Comparison of ENCODE assay signal across 8 cellular contexts in the genomic region with DNA sequence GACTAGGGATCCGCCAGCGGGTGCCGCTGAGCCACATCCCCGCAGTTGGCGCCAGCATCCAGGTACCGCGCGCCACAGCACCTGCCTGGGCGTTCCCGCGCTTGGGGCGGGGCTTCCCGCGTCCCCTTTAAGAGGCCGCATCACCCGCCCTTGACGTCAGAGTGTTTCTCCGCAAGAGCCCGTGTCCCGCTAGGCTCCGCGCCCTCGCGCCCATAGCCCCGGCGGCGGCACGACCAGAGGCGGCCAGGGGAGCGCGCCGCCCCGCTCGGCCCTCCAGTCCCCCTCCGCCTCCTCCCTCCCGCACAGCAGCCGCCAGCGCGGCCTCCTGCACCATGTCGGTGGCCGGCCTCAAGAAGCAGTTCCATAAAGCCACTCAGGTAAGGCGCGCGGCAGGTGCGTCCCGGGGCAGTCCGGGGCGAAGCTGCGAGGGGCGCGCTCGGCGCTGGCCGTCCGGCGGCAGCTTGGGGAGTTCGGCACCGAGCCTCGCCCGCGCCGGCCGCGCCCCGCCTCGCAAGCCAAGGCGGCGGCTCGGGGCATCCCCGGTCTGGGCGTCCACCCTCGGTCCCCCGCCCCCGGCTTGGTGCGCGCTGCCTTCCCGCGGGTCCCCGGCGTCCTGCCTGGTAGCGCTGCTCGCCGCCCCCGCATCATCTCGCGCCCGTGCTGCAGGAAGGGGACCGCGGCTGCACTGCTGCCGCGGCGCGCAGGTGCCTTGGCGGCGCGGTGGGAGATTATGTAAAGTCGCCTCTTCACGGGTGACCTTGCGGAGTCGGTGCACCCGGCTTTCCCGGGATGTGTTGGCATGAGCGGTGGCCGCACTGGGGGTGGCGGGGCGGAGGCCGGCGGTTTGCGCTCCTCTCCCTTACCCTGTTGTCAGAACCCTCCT. TPM values are rescaled to one million over a fixed set of nuclear protein-coding genes. Genes with fewer than 3 reads are reported as not detected.
DNase-seq lines count a peak whose midpoint lies in the region; FAIRE-seq and TF ChIP-seq lines count a peak whose summit lies in the region.

Gene SH3GL2, plus strand, starts transcription at position 156 of the 883 bp plus-strand sequence.

- no peaks in the 10 kb centered on the region for H3K36me3 ChIP-seq in iPS-20b (ENCODE audit: insufficient read depth, low read depth, low read length)

- no peak for FAIRE-seq in RCC 7860 (lab: Jason Lieb, UNC)

- peaks cover 62% of the 10 kb centered on the region for H3K27me3 Mint-ChIP-seq in brain

- H3K4me3 Mint-ChIP-seq in brain = peak within 1 kb of the TSS; percentile 85 to 91 (median 89)

- peak within 1 kb of the TSS in 3 of 5 experiments; percentile 59 to 85 (median 64) for H3K27ac Mint-ChIP-seq in brain

- peak; percentile 55 for DNase-seq in DMS79 (lab: John Stamatoyannopoulos, UW)
- no peak for DNase-seq in HFF-Myc (ENCODE audit: extremely low read depth, low read depth)
- DNase-seq in NCI-H2196 (lab: John Stamatoyannopoulos, UW; ENCODE audit: unreplicated experiment) = peak; percentile 86
- DNase-seq in RCC 7860 (ENCODE audit: low spot score) = no peak
- DNase-seq in kidney glomerular epithelial cell (lab: John Stamatoyannopoulos, UW) = no peak

- H3K27ac ChIP-seq in iPS-20b (ENCODE audit: low read length) = no peak within 1 kb of the TSS
- no peak within 1 kb of the TSS for H3K27ac ChIP-seq in skin epidermis

- TF ChIP-seq CTCF in HFF-Myc (IDR thresholded peaks at IDR 0.05; ENCODE audit: low read depth, low read length, missing control alignments) (no peak), brain (conservative IDR thresholded peaks at IDR 0.05) (peak in 1 of 2 experiments; percentile 18)

- H3K9ac ChIP-seq in iPS-20b (ENCODE audit: low read depth, low read length) = peak within 1 kb of the TSS; percentile 28; the same call in 1 of the 2 replicates

- peaks cover 53% of the 10 kb centered on the region for H3K27me3 ChIP-seq in iPS-20b (ENCODE audit: insufficient read depth, low read length)

- no peaks in the 10 kb centered on the region for H3K9me3 ChIP-seq in iPS-20b (ENCODE audit: insufficient read depth, low read depth, low read length)

- peaks cover 15% of the 10 kb centered on the region for H3K4me1 Mint-ChIP-seq in brain

- no peaks in the 10 kb centered on the region for H3K36me3 Mint-ChIP-seq in brain

- H3K9me3 Mint-ChIP-seq in brain = peaks cover 0 to 3% (median 0%) of the 10 kb centered on the region in 5 experiments

- peak within 1 kb of the TSS; percentile 46 for H3K4me3 ChIP-seq in HFF-Myc (replicated peaks; ENCODE audit: low read depth, low read length)
- H3K4me3 ChIP-seq in iPS-20b (ENCODE audit: low read length) = peak within 1 kb of the TSS; percentile 73
- H3K4me3 ChIP-seq in skin epidermis = peak within 1 kb of the TSS in 6 of 7 experiments; percentile 15 to 45 (median 28)

- no peaks in the 10 kb centered on the region for H3K4me1 ChIP-seq in iPS-20b (ENCODE audit: insufficient read depth, low read length)

RNA-seq across cellular contexts. Expression of gene SH3GL2, which starts in this region (rescaled TPM):
- polyA plus RNA-seq in brain (ENCODE audit: insufficient read depth, low read depth, low replicate concordance) = 58.4 TPM

Comparison
In these comparisons a context has a peak if more than half of its experiments do, and no peak if none do; other contexts are left out.
1. DNase-seq: peak in DMS79 (single experiment) and NCI-H2196 (single experiment); none in HFF-Myc (single experiment), RCC 7860 (single experiment) and kidney glomerular epithelial cell (single experiment).
2. Peak in every context shown above with its lines, with median percentiles within 50 percentile points of each other: H3K4me3 ChIP-seq.